In the genomic region with DNA sequence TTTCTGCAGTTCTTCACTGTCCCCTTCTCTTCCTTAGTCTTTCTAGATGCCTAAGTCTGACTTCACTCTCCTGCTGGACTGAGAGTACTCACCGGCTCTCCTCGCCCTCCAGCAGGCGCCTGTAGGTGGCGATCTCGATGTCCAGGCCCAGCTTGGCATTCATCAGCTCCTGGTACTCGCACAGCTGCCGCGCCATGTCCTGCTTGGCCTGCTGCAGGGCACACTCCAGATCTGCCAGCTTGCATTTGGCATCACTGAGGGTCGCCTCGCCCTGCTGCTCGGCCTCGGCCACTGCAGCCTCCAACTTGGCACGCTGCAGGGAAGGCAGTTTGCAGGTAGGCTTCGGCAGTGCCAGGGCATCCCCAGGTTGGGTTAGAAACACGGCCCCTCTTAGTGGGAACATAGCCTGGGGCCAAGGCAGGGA, we compare ENCODE assay signal across 1 cellular context.
A peak's percentile ranks its signal among the peaks of the same experiment; 100 is the strongest.
TF ChIP-seq lines count a peak whose summit lies in the region.

No MANE protein-coding gene starts in this region.

TF ChIP-seq in HepG2, 621 proteins besides CTCF, POLR2A, EP300 and RAD21:
- TF ChIP-seq, protein P1, sequence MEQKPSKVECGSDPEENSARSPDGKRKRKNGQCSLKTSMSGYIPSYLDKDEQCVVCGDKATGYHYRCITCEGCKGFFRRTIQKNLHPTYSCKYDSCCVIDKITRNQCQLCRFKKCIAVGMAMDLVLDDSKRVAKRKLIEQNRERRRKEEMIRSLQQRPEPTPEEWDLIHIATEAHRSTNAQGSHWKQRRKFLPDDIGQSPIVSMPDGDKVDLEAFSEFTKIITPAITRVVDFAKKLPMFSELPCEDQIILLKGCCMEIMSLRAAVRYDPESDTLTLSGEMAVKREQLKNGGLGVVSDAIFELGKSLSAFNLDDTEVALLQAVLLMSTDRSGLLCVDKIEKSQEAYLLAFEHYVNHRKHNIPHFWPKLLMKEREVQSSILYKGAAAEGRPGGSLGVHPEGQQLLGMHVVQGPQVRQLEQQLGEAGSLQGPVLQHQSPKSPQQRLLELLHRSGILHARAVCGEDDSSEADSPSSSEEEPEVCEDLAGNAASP (CRISPR knock-in tag; IDR thresholded peaks at IDR 0.05; ENCODE audit: borderline replicate concordance) = no peak
- TF ChIP-seq, protein P2, sequence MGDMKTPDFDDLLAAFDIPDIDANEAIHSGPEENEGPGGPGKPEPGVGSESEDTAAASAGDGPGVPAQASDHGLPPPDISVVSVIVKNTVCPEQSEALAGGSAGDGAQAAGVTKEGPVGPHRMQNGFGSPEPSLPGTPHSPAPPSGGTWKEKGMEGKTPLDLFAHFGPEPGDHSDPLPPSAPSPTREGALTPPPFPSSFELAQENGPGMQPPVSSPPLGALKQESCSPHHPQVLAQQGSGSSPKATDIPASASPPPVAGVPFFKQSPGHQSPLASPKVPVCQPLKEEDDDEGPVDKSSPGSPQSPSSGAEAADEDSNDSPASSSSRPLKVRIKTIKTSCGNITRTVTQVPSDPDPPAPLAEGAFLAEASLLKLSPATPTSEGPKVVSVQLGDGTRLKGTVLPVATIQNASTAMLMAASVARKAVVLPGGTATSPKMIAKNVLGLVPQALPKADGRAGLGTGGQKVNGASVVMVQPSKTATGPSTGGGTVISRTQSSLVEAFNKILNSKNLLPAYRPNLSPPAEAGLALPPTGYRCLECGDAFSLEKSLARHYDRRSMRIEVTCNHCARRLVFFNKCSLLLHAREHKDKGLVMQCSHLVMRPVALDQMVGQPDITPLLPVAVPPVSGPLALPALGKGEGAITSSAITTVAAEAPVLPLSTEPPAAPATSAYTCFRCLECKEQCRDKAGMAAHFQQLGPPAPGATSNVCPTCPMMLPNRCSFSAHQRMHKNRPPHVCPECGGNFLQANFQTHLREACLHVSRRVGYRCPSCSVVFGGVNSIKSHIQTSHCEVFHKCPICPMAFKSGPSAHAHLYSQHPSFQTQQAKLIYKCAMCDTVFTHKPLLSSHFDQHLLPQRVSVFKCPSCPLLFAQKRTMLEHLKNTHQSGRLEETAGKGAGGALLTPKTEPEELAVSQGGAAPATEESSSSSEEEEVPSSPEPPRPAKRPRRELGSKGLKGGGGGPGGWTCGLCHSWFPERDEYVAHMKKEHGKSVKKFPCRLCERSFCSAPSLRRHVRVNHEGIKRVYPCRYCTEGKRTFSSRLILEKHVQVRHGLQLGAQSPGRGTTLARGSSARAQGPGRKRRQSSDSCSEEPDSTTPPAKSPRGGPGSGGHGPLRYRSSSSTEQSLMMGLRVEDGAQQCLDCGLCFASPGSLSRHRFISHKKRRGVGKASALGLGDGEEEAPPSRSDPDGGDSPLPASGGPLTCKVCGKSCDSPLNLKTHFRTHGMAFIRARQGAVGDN (CRISPR knock-in tag; IDR thresholded peaks at IDR 0.05) = 0 out of 2 replicates have a peak, but pooled peaks have one; percentile 19
